1 cellular context compared by ENCODE assay signal in genomic region chrX:4240541-4241194, GRCh38.
TF ChIP-seq lines count a peak whose summit lies in the region.

No MANE protein-coding gene starts in this region.

TF ChIP-seq in K562, 482 proteins besides CTCF, POLR2A, EP300 and RAD21 (continued from another document):
- TF ChIP-seq PRDM10 (IDR thresholded peaks at IDR 0.05; ENCODE audit: partially characterized antibody) (no peak), ZKSCAN1 (IDR thresholded peaks at IDR 0.05; ENCODE audit: low read depth, low read length) (no peak)
